In the genomic region with DNA sequence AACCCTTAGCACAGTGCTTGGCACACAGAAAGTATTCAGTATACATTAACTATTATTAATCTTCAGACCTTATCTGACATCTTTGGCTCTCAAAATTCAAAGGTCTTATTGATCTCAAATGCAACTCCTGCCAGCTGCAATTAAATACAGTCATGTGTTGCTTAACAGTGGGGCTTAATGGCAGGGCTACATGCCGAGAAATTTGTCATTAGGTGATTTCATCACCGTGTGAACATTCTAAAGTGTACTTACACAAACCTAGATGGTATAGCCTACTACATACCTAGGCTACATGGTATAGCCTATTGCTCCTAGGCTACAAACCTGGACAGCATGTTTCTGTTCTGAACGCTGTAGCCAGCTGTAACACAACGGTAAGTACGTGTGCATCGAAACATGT, we compare ENCODE assay signal across 12 cellular contexts.
"Had no signal": no experiment of that assay in that cellular context is flagged by ENCODE, and none has a peak within 500 bp of the region (broad histone marks: within the 10 kb centered on the region; RNA-seq: fewer than 3 reads in every experiment).

No MANE protein-coding gene starts in this region.

- FAIRE-seq: colon, urothelium cell line had no signal

- DNase-seq: activated CD4-positive, alpha-beta memory T cell treated with anti-CD3 and anti-CD28 coated beads, Interleukin-2, amount 10 ng/mL, durations not matched to agents 7 days and 5 days; activated CD4-positive, alpha-beta T cell treated with anti-CD3 and anti-CD28 coated beads for 1 hour; activated CD8-positive, alpha-beta memory T cell treated with anti-CD3 and anti-CD28 coated beads, Interleukin-2, amount 50 U/mL, for 48 hours; activated naive CD8-positive, alpha-beta T cell treated with anti-CD3 and anti-CD28 coated beads, Interleukin-2, amount 10 ng/mL, durations not matched to agents 7 days and 5 days; aorta; hypothalamus; lower lobe of right lung; midbrain; pancreas had no signal

- H3K36me3 Mint-ChIP-seq: activated naive CD8-positive, alpha-beta T cell treated with anti-CD3 and anti-CD28 coated beads, Interleukin-2, amount 10 ng/mL, durations not matched to agents 7 days and 5 days had no signal

- H3K27ac Mint-ChIP-seq: activated CD4-positive, alpha-beta memory T cell treated with anti-CD3 and anti-CD28 coated beads, Interleukin-2, amount 10 ng/mL, durations not matched to agents 7 days and 5 days; activated naive CD8-positive, alpha-beta T cell treated with anti-CD3 and anti-CD28 coated beads, Interleukin-2, amount 10 ng/mL, durations not matched to agents 7 days and 5 days had no signal

- H3K4me3 ChIP-seq: cardiac muscle cell, lower lobe of right lung, pancreas had no signal

- H3K4me3 Mint-ChIP-seq: activated CD4-positive, alpha-beta memory T cell treated with anti-CD3 and anti-CD28 coated beads, Interleukin-2, amount 10 ng/mL, durations not matched to agents 7 days and 5 days; activated naive CD8-positive, alpha-beta T cell treated with anti-CD3 and anti-CD28 coated beads, Interleukin-2, amount 10 ng/mL, durations not matched to agents 7 days and 5 days had no signal

- H3K27ac ChIP-seq: cardiac muscle cell, lower lobe of right lung, pancreas had no signal

- H3K4me1 Mint-ChIP-seq: activated CD4-positive, alpha-beta memory T cell treated with anti-CD3 and anti-CD28 coated beads, Interleukin-2, amount 10 ng/mL, durations not matched to agents 7 days and 5 days; activated naive CD8-positive, alpha-beta T cell treated with anti-CD3 and anti-CD28 coated beads, Interleukin-2, amount 10 ng/mL, durations not matched to agents 7 days and 5 days had no signal

- H3K36me3 ChIP-seq: cardiac muscle cell, lower lobe of right lung, pancreas had no signal

- H3K9me3 ChIP-seq: pancreas had no signal

- H3K27me3 ChIP-seq: pancreas had no signal

- ATAC-seq: lower lobe of right lung, pancreas had no signal

- H3K4me1 ChIP-seq: lower lobe of right lung, pancreas had no signal
